In genomic region chr1:31548518-31548898, GRCh38 we compare ENCODE assay signal across 9 cellular contexts. TPM values are rescaled to one million over a fixed set of nuclear protein-coding genes. Genes with fewer than 3 reads are reported as not detected.
A peak's percentile ranks its signal among the peaks of the same experiment; 100 is the strongest.
DNase-seq lines count a peak whose midpoint lies in the region; ATAC-seq and TF ChIP-seq lines count a peak whose summit lies in the region.
"Had no signal": no experiment of that assay in that cellular context is flagged by ENCODE, and none has a peak within 500 bp of the region (broad histone marks: within the 10 kb centered on the region; RNA-seq: fewer than 3 reads in every experiment).

No MANE protein-coding gene starts in this region.

- BruUV-seq in mammary epithelial cell (replicated peaks; lab: Mats Ljungman, UMichigan), result TSS peak; percentile 48

- H3K4me1 ChIP-seq in DND-41 (ENCODE audit: insufficient read depth, low read length) (peaks cover 14% of the 10 kb centered on the region), mammary epithelial cell (ENCODE audit: insufficient read depth, low read length) (peaks cover 19% of the 10 kb centered on the region)
- peaks cover 5 to 7% of the 10 kb centered on the region in 2 donors for H3K4me1 ChIP-seq in naive thymus-derived CD4-positive, alpha-beta T cell (ENCODE audit: control insufficient read depth in 2 of 2, insufficient read depth in 2 of 2, low read length in 2 of 2)

- no peaks in the 10 kb centered on the region for H3K9me3 Mint-ChIP-seq in naive thymus-derived CD4-positive, alpha-beta T cell
- H3K9me3 Mint-ChIP-seq: central memory CD8-positive, alpha-beta T cell had no signal

- dilution Hi-C loops in mammary epithelial cell (cut with HindIII; ENCODE audit: low sequenced_read_pairs), result loop anchor here (5.0 to 25.0 kb wide), 2 partner anchors 46 to 361 kb away; no protein-coding TSS in a partner anchor

- H3K27me3 Mint-ChIP-seq in naive thymus-derived CD4-positive, alpha-beta T cell, result peaks cover 5 to 13% (median 12%) of the 10 kb centered on the region in 5 donors
- H3K27me3 Mint-ChIP-seq: central memory CD8-positive, alpha-beta T cell had no signal

- no peaks in the 10 kb centered on the region for H3K79me2 ChIP-seq in DND-41 (ENCODE audit: insufficient read depth, low read length)
- H3K79me2 ChIP-seq in mammary epithelial cell (ENCODE audit: insufficient read depth, low read length), result no peaks in the 10 kb centered on the region

- no peak overlapping the region; a peak in 1 of 4 replicates for H3K4me3 ChIP-seq in DND-41 (ENCODE audit: low read depth in 1 of 2, low read length in 2 of 2)
- H3K4me3 ChIP-seq in mammary epithelial cell (replicated peaks in 1 of 3; ENCODE audit: insufficient read depth in 1 of 3, low read depth in 2 of 3, low read length in 3 of 3), result no peak overlapping the region
- H3K4me3 ChIP-seq in naive thymus-derived CD4-positive, alpha-beta T cell (ENCODE audit: low read length), result no peak overlapping the region
- H3K4me3 ChIP-seq in lower leg skin (ENCODE audit: low read depth, poor library complexity, severe bottlenecking), result no peak overlapping the region

- H3K4me2 ChIP-seq in DND-41 (ENCODE audit: insufficient read depth, low read length) (peak overlapping the region; percentile 37; the same call in 1 of the 2 replicates), mammary epithelial cell (ENCODE audit: insufficient read depth, low read depth, low read length) (no peak overlapping the region)

- peak overlapping the region; percentile 67 for H2AFZ ChIP-seq in DND-41 (ENCODE audit: low read depth, low read length)
- peak overlapping the region; percentile 63 for H2AFZ ChIP-seq in mammary epithelial cell (ENCODE audit: low read depth, low read length)

- intact Hi-C loops in mammary epithelial cell (cut with micrococcal nuclease), result no loop called here
- intact Hi-C loops in naive thymus-derived CD4-positive, alpha-beta T cell (cut with micrococcal nuclease), result loop anchor here (2.0 to 5.0 kb wide), 4 partner anchors 88 to 386 kb away; no protein-coding TSS in a partner anchor
- intact Hi-C loops in lower leg skin (cut with DNase I; ENCODE audit: low total_unique reads), result loop anchor here (5.0 to 10.0 kb wide), 2 partner anchors 134 to 366 kb away; partner anchors contain the start of gene SERINC2

- H3K36me3 ChIP-seq in DND-41 (ENCODE audit: insufficient read depth, low read length) (0 out of 2 replicates have a peak, but pooled peaks cover 7% of the 10 kb centered on the region), mammary epithelial cell (ENCODE audit: insufficient read depth, low read length) (no peaks in the 10 kb centered on the region)
- H3K36me3 ChIP-seq in naive thymus-derived CD4-positive, alpha-beta T cell (ENCODE audit: control insufficient read depth in 2 of 3, insufficient read depth in 3 of 3, low read length in 3 of 3), result no peaks in the 10 kb centered on the region

- no peak for TF ChIP-seq POLR2A in lower leg skin (IDR thresholded peaks at IDR 0.05)

- TF ChIP-seq CTCF in DND-41 (IDR thresholded peaks at IDR 0.05; ENCODE audit: borderline replicate concordance, extremely low read depth, low read length, poor library complexity, severe bottlenecking), result no peak
- TF ChIP-seq CTCF in mammary epithelial cell (conservative IDR thresholded peaks at IDR 0.05 in 1 of 2, IDR thresholded peaks at IDR 0.05 in 1 of 2; ENCODE audit: extremely low read depth in 1 of 2, insufficient read depth in 1 of 2, low read depth in 1 of 2, low read length in 2 of 2), result no peak
- no peak for TF ChIP-seq CTCF in lower leg skin (IDR thresholded peaks at IDR 0.05)

- POLR2A ChIA-PET in naive thymus-derived CD4-positive, alpha-beta T cell (lab: Charles Lee), result no interaction called here

- no peaks in the 10 kb centered on the region for H3K27me3 ChIP-seq in DND-41 (ENCODE audit: insufficient read depth, low read length, poor library complexity)
- H3K27me3 ChIP-seq in mammary epithelial cell (ENCODE audit: insufficient read depth, low read length), result no peaks in the 10 kb centered on the region
- H3K27me3 ChIP-seq in naive thymus-derived CD4-positive, alpha-beta T cell (ENCODE audit: control insufficient read depth in 2 of 2, insufficient read depth in 2 of 2, low read length in 2 of 2), result no peaks in the 10 kb centered on the region

- DNase-seq in DND-41, result no peak
- peak; percentile 88 for DNase-seq in mammary epithelial cell
- no peak for DNase-seq in naive thymus-derived CD4-positive, alpha-beta T cell
- DNase-seq in SIG-M5 (lab: John Stamatoyannopoulos, UW), result no peak
- no peak for DNase-seq in activated CD4-positive, alpha-beta T cell treated with anti-CD3 and anti-CD28 coated beads for 4 hours
- DNase-seq in lower leg skin (ENCODE audit: low spot score in 2 of 2), result no peak

- ATAC-seq in DND-41 (ENCODE audit: insufficient read depth, low read depth) (peak; percentile 47; the same call in 2 of the 3 replicates), HG03135 (IDR thresholded peaks at IDR 0.05; ENCODE audit: unreplicated experiment) (peak; percentile 1), GM21528 (IDR thresholded peaks at IDR 0.05; ENCODE audit: low FRiP score, unreplicated experiment) (no peak)
- peak; percentile 5 for ATAC-seq in naive thymus-derived CD4-positive, alpha-beta T cell

- in situ Hi-C loops in mammary epithelial cell (cut with MboI; ENCODE audit: low sequenced_read_pairs in 2 of 2), result loop anchor here in 1 of 2 donors (10.0 kb wide), 3 partner anchors 114 to 364 kb away; no protein-coding TSS in a partner anchor

- H3K9me3 ChIP-seq in DND-41 (ENCODE audit: insufficient read depth, low read length, severe bottlenecking) (no peaks in the 10 kb centered on the region), mammary epithelial cell (replicated peaks; ENCODE audit: insufficient read depth, low read length) (no peaks in the 10 kb centered on the region)
- H3K9me3 ChIP-seq in naive thymus-derived CD4-positive, alpha-beta T cell (ENCODE audit: control insufficient read depth in 2 of 3, low read length in 3 of 3), result no peaks in the 10 kb centered on the region

- no peaks in the 10 kb centered on the region for H3K36me3 Mint-ChIP-seq in naive thymus-derived CD4-positive, alpha-beta T cell

- H3K4me3 Mint-ChIP-seq in naive thymus-derived CD4-positive, alpha-beta T cell, result peak overlapping the region in 1 of 10 donors; percentile 56

- H3K27ac Mint-ChIP-seq in naive thymus-derived CD4-positive, alpha-beta T cell, result no peak overlapping the region

- WGBS in mammary epithelial cell (ENCODE audit: low coverage, missing lambda C conversion rate), result 15% methylated on average over 9 of the region's 12 CpGs
- WGBS in lower leg skin, 2 donors, result 13 to 30% methylated on average over 12 of the region's 12 CpGs

- H3K9ac ChIP-seq in DND-41 (ENCODE audit: low read depth, low read length) (peak overlapping the region; percentile 28; the same call in 1 of the 2 replicates), mammary epithelial cell (ENCODE audit: insufficient read depth, low read length) (no peak overlapping the region)

- peaks cover 0 to 13% (median 9%) of the 10 kb centered on the region in 7 donors for H3K4me1 Mint-ChIP-seq in naive thymus-derived CD4-positive, alpha-beta T cell

- H3K27ac ChIP-seq in DND-41 (ENCODE audit: low read length) (peak overlapping the region; percentile 75), mammary epithelial cell (ENCODE audit: insufficient read depth, low read depth, low read length) (no peak overlapping the region)
- H3K27ac ChIP-seq in naive thymus-derived CD4-positive, alpha-beta T cell (ENCODE audit: low read depth, low read length), result no peak overlapping the region

- CTCF ChIA-PET in mammary epithelial cell (lab: Charles Lee; ENCODE audit: low non-redundant PET), result interaction anchor here (0.5 to 2.0 kb wide), 7 partner anchors 50 to 251 kb away, joined by 3 to 33 read pairs (median 5); no protein-coding TSS in a partner anchor
- CTCF ChIA-PET in naive thymus-derived CD4-positive, alpha-beta T cell (lab: Charles Lee), result interaction anchor here (0.7 to 2.4 kb wide), 8 partner anchors 10 to 385 kb away, joined by 3 to 9 read pairs (median 3); no protein-coding TSS in a partner anchor

- H4K20me1 ChIP-seq in DND-41 (ENCODE audit: insufficient read depth, low read length) (no peaks in the 10 kb centered on the region), mammary epithelial cell (ENCODE audit: insufficient read depth, low read length) (no peaks in the 10 kb centered on the region)

RNA-seq across cellular contexts. Expression of gene TINAGL1, which starts 27.8 kb away (rescaled TPM):
- total RNA-seq in mammary epithelial cell, result 100 to 1,000 TPM; 433 to 840 TPM
- polyA plus RNA-seq in mammary epithelial cell, result 578 TPM
- 360 TPM for polyA minus RNA-seq in mammary epithelial cell
- total RNA-seq in naive thymus-derived CD4-positive, alpha-beta T cell, result not detected
- not detected for polyA plus RNA-seq in naive thymus-derived CD4-positive, alpha-beta T cell
- 100 to 1,000 TPM in 1 of 4 donors, 10 to 100 TPM in 3; 39.1 to 107 (median 69.2) TPM for total RNA-seq in lower leg skin

Comparison
In these comparisons a context has a peak if more than half of its experiments do, and no peak if none do; other contexts are left out.
1. RNA of gene TINAGL1, which starts 27.8 kb away (total RNA-seq): 433 to 840 TPM in mammary epithelial cell and 39.1 to 107 TPM in lower leg skin; not detected in naive thymus-derived CD4-positive, alpha-beta T cell; every median in the first group is over 10 times any median in the second.